In the genomic region with DNA sequence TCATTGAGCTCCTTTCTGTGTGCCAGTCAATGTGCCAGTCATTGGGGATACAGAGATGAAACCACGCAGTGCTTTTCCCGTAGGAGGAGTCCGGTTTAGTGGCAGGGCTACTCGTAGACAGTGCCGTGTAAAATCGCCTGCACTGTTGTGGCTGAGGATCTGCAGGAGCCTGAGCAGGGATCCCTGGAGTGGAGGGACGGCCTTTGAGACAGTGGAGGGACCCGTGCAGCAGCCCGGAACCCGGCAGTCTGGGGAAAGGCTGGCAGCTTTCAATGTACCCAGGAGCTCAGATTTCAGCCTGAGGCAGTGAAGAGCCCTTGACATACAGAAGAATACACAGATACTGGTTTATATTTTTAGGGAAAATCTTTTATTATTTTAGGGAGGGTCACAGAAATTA, we compare ENCODE assay signal across 10 cellular contexts.
DNase-seq lines count a peak whose midpoint lies in the region; ATAC-seq and TF ChIP-seq lines count a peak whose summit lies in the region.
"Had no signal": no experiment of that assay in that cellular context is flagged by ENCODE, and none has a peak within 500 bp of the region (broad histone marks: within the 10 kb centered on the region; RNA-seq: fewer than 3 reads in every experiment).

No MANE protein-coding gene starts in this region.

- H3K4me3 Mint-ChIP-seq in activated T-helper 17 cell treated with anti-CD3 and anti-CD28 coated beads, Interleukin-2, amount 50 U/mL, for 72 hours = no peak overlapping the region

- ATAC-seq in activated T-helper 17 cell treated with anti-CD3 and anti-CD28 coated beads, Interleukin-2, amount 50 U/mL, for 72 hours (replicated peaks) = no peak
- ATAC-seq in HG02588 (IDR thresholded peaks at IDR 0.05; ENCODE audit: unreplicated experiment) (no peak), esophagus mucosa (no peak)

- WGBS in prostate gland = 42% methylated on average over 10 of the region's 10 CpGs

- H3K9me3 Mint-ChIP-seq in activated T-helper 17 cell treated with anti-CD3 and anti-CD28 coated beads, Interleukin-2, amount 50 U/mL, for 72 hours = no peaks in the 10 kb centered on the region

- peaks cover 53% of the 10 kb centered on the region for H3K4me1 Mint-ChIP-seq in activated T-helper 17 cell treated with anti-CD3 and anti-CD28 coated beads, Interleukin-2, amount 50 U/mL, for 72 hours

- intact Hi-C loops in prostate gland (cut with DNase I) = no loop called here

- no peaks in the 10 kb centered on the region for H3K9me3 ChIP-seq in prostate gland
- H3K9me3 ChIP-seq: transverse colon had no signal

- no peaks in the 10 kb centered on the region for H3K36me3 ChIP-seq in prostate gland
- H3K36me3 ChIP-seq: transverse colon had no signal

- TF ChIP-seq CTCF in prostate gland (IDR thresholded peaks at IDR 0.05) = no peak

- TF ChIP-seq POLR2A in prostate gland (IDR thresholded peaks at IDR 0.05) = no peak

- no peak overlapping the region for H3K27ac ChIP-seq in prostate gland
- H3K27ac ChIP-seq: transverse colon had no signal

- H3K27me3 ChIP-seq in prostate gland (replicated peaks; ENCODE audit: insufficient read depth) = no peaks in the 10 kb centered on the region
- H3K27me3 ChIP-seq: transverse colon had no signal

- H3K36me3 Mint-ChIP-seq in activated T-helper 17 cell treated with anti-CD3 and anti-CD28 coated beads, Interleukin-2, amount 50 U/mL, for 72 hours (ENCODE audit: low read depth) = no peaks in the 10 kb centered on the region

- H3K4me3 ChIP-seq in prostate gland = no peak overlapping the region
- H3K4me3 ChIP-seq: transverse colon had no signal

- H3K27ac Mint-ChIP-seq in activated T-helper 17 cell treated with anti-CD3 and anti-CD28 coated beads, Interleukin-2, amount 50 U/mL, for 72 hours = peak overlapping the region; percentile 4

- H3K27me3 Mint-ChIP-seq in activated T-helper 17 cell treated with anti-CD3 and anti-CD28 coated beads, Interleukin-2, amount 50 U/mL, for 72 hours = no peaks in the 10 kb centered on the region

- DNase-seq in NCI-H2081 (lab: John Stamatoyannopoulos, UW) = peak; percentile 47 to 60
- DNase-seq in NCI-H2081 treated with DMSO at 0.1 percent for 48 hours (lab: John Stamatoyannopoulos, UW) = no peak
- peak; percentile 87 for DNase-seq in NCI-H2107 treated with DMSO at 0.1 percent for 48 hours (lab: John Stamatoyannopoulos, UW; ENCODE audit: unreplicated experiment)
- DNase-seq in prostate gland (ENCODE audit: low spot score) = peak; percentile 37
- DNase-seq in activated CD8-positive, alpha-beta memory T cell treated with anti-CD3 and anti-CD28 coated beads for 24 hours = no peak
- DNase-seq: IMR-90, transverse colon had no signal

- H3K4me1 ChIP-seq in prostate gland (replicated peaks) = peaks cover 8% of the 10 kb centered on the region

Comparison
In these comparisons a context has a peak if more than half of its experiments do, and no peak if none do; other contexts are left out.
1. DNase-seq: peak in NCI-H2081 (2 of 2), NCI-H2107 treated with DMSO at 0.1 percent for 48 hours (single experiment) and prostate gland (single experiment); none in NCI-H2081 treated with DMSO at 0.1 percent for 48 hours (single experiment) and activated CD8-positive, alpha-beta memory T cell treated with anti-CD3 and anti-CD28 coated beads for 24 hours (single experiment).